In the genomic region with DNA sequence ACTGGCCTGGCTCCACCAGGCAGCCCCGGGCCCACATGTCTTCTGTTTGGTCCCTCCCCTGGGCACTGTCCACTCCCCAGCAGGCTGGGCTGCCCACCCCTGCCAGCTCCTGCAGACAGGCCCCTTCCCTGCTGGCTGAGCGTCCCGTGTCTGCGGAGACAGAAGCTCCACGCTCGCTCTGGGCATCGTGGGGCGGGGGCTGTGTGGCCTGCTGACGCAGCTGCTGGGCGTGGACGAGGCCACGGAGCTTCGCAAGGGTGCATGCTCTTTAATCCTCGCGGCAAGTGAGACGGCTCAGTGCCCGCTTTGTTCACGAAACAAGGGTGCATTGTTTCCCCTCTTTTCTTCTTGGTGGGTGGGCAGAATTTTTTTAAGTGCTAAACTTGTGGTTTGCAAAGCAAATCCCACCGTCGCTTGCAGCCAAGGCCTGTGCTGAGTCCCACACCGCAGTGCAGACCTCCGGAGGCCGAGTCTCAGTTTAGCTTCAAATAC, we compare ENCODE assay signal across 21 cellular contexts.
A peak's percentile ranks its signal among the peaks of the same experiment; 100 is the strongest.
DNase-seq lines count a peak whose midpoint lies in the region; ATAC-seq, FAIRE-seq and TF ChIP-seq lines count a peak whose summit lies in the region.
"Had no signal": no experiment of that assay in that cellular context is flagged by ENCODE, and none has a peak within 500 bp of the region (broad histone marks: within the 10 kb centered on the region; RNA-seq: fewer than 3 reads in every experiment).

No MANE protein-coding gene starts in this region.

- H2BK20ac ChIP-seq in H9 (ENCODE audit: low read depth, low read length, poor library complexity, severe bottlenecking): no peak overlapping the region

- no peak overlapping the region for H3K9ac ChIP-seq in H9 (ENCODE audit: extremely low read depth, insufficient read length, low read length)
- H3K9ac ChIP-seq in HepG2 (ENCODE audit: insufficient read depth, low read depth, low read length): no peak overlapping the region

- H3K27me3 Mint-ChIP-seq in H9 (ENCODE audit: low read depth): peaks cover 3% of the 10 kb centered on the region; the same call in 1 of the 2 replicates
- no peaks in the 10 kb centered on the region for H3K27me3 Mint-ChIP-seq in CD4-positive, alpha-beta T cell

- H3K4me2 ChIP-seq in H9 (ENCODE audit: insufficient read depth, insufficient read length, low read length) (no peak overlapping the region), HepG2 (ENCODE audit: low read depth, low read length) (peak overlapping the region; percentile 2; the same call in 1 of the 2 replicates)

- no TSS peak for BruUV-seq in HepG2 (replicated peaks; lab: Mats Ljungman, UMichigan)

- H3K4ac ChIP-seq in H9 (ENCODE audit: low read depth, low read length): no peak overlapping the region

- H2AK5ac ChIP-seq in H9 (ENCODE audit: insufficient read length, low read length): no peak overlapping the region

- H3K27ac ChIP-seq in H9 (ENCODE audit: insufficient read length, low read depth, low read length): no peak overlapping the region
- H3K27ac ChIP-seq in caudate nucleus (ENCODE audit: low read depth, low read length): peak overlapping the region; percentile 36
- H3K27ac ChIP-seq in HepG2 (ENCODE audit: extremely low read length, insufficient read depth, low read length): no peak overlapping the region
- H3K27ac ChIP-seq in CD4-positive, alpha-beta T cell (ENCODE audit: low read depth, low read length): no peak overlapping the region
- H3K27ac ChIP-seq: adrenal gland, heart left ventricle had no signal

- H3K18ac ChIP-seq in H9 (ENCODE audit: insufficient read length, low read depth, low read length): peak overlapping the region; percentile 48

- H4K91ac ChIP-seq in H9 (ENCODE audit: insufficient read length, low read depth, low read length): no peak overlapping the region

- H3K27me3 ChIP-seq in H9 (ENCODE audit: insufficient read depth, low read length) (no peaks in the 10 kb centered on the region), HepG2 (ENCODE audit: control insufficient read depth in 1 of 2, insufficient read depth in 2 of 2, low read length in 2 of 2) (peaks cover 11 to 62% of the 10 kb centered on the region in 2 experiments)
- H3K27me3 ChIP-seq in CD4-positive, alpha-beta T cell (ENCODE audit: control insufficient read depth, insufficient read depth, low read length): no peaks in the 10 kb centered on the region

- H3T11ph ChIP-seq in H9 (ENCODE audit: low read length): no peak overlapping the region

- H2BK15ac ChIP-seq in H9 (ENCODE audit: low read depth, low read length): no peak overlapping the region

- no peak overlapping the region for H3K23ac ChIP-seq in H9 (ENCODE audit: insufficient read length, low read depth, low read length)

- TF ChIP-seq RAD21 in HepG2 (CRISPR knock-in tag; IDR thresholded peaks at IDR 0.05): no peak

- in situ Hi-C loops in HepG2 (cut with HindIII; ENCODE audit: extremely low pct_ligation_motif_present, low pct_unique_long_range_greater_than_20kb): no loop called here

- TF ChIP-seq POLR2A in HepG2 (IDR thresholded peaks at IDR 0.05; ENCODE audit: insufficient read depth in 1 of 2, low read depth in 2 of 2, low read length in 2 of 2): no peak

- H3K79me1 ChIP-seq in H9 (ENCODE audit: insufficient read depth, low read depth, low read length, poor library complexity, severe bottlenecking): no peaks in the 10 kb centered on the region

- H3K79me2 ChIP-seq in H9 (ENCODE audit: insufficient read depth, low read length): no peaks in the 10 kb centered on the region
- H3K79me2 ChIP-seq in HepG2 (ENCODE audit: insufficient read depth, low read length): no peaks in the 10 kb centered on the region

- no peak overlapping the region for H3K56ac ChIP-seq in H9 (ENCODE audit: insufficient read length, low read depth, low read length)

- H3K4me3 Mint-ChIP-seq in H9: no peak overlapping the region
- no peak overlapping the region for H3K4me3 Mint-ChIP-seq in CD4-positive, alpha-beta T cell
- H3K4me3 Mint-ChIP-seq: CD8-positive, alpha-beta memory T cell; memory B cell; naive thymus-derived CD8-positive, alpha-beta T cell had no signal

- H3K9me3 Mint-ChIP-seq in H9: peaks cover 12% of the 10 kb centered on the region in 2 experiments; a peak in 4 of 5 replicates
- H3K9me3 Mint-ChIP-seq in CD4-positive, alpha-beta T cell: peaks cover 5% of the 10 kb centered on the region

- no peak for TF ChIP-seq EP300 in HepG2 (IDR thresholded peaks at IDR 0.05; ENCODE audit: low read depth in 2 of 2, low read length in 2 of 2)
- TF ChIP-seq EP300 in HepG2 (CRISPR knock-in tag; IDR thresholded peaks at IDR 0.05; ENCODE audit: borderline replicate concordance): no peak

- no peak overlapping the region for H3K4me3 ChIP-seq in HepG2 (replicated peaks in 1 of 3; ENCODE audit: insufficient read depth in 1 of 3, low read depth in 2 of 3, low read length in 3 of 3)
- H3K4me3 ChIP-seq: adrenal gland, heart left ventricle, K562 had no signal

- H3K36me3 ChIP-seq in HepG2 (replicated peaks in 1 of 2; ENCODE audit: control insufficient read depth in 1 of 2, insufficient read depth in 2 of 2, low read length in 2 of 2): no peaks in the 10 kb centered on the region
- H3K36me3 ChIP-seq: adrenal gland, heart left ventricle had no signal

- FAIRE-seq in HepG2 (lab: Jason Lieb, UNC): no peak
- FAIRE-seq: K562 had no signal

- H3K14ac ChIP-seq in H9 (ENCODE audit: insufficient read depth, low read length): no peak overlapping the region

- DNase-seq in H9 (peak; percentile 22), caudate nucleus (lab: John Stamatoyannopoulos, UW) (peak in 16 of 61 donors; percentile 13 to 72 (median 44)), HepG2 (ENCODE audit: low spot score) (no peak), retina (peak; percentile 84), NCI-H524 treated with DMSO at 0.1 percent for 48 hours (lab: John Stamatoyannopoulos, UW) (no peak), NCI-H526 (lab: John Stamatoyannopoulos, UW) (no peak)
- DNase-seq in CD4-positive, alpha-beta T cell: no peak
- no peak for DNase-seq in stimulated activated CD4-positive, alpha-beta T cell treated with anti-CD3 and anti-CD28 coated beads, Interleukin-1b, Interleukin-23, amount 100 ng/mL, for 48 hours
- DNase-seq: activated CD4-positive, alpha-beta T cell treated with anti-CD3 and anti-CD28 coated beads for 4 hours; activated effector memory CD4-positive, alpha-beta T cell treated with Interleukin-2 at 50 U/mL for 16 hours; adrenal gland; CD8-positive, alpha-beta memory T cell; cerebellar nuclear complex; DMS79; effector CD8-positive, alpha-beta T cell; MV-4-11; naive thymus-derived CD8-positive, alpha-beta T cell; NCI-H1930 had no signal

- ATAC-seq in HepG2: no peak
- ATAC-seq in CD4-positive, alpha-beta T cell (ENCODE audit: poor library complexity): no peak
- ATAC-seq: heart left ventricle; K562; naive thymus-derived CD8-positive, alpha-beta T cell had no signal

- H3K9me3 ChIP-seq in H9 (ENCODE audit: control insufficient read depth, low read depth, low read length) (no peaks in the 10 kb centered on the region), HepG2 (ENCODE audit: low read length) (peaks cover 6% of the 10 kb centered on the region; the same call in 1 of the 2 replicates)
- H3K9me3 ChIP-seq in CD4-positive, alpha-beta T cell (ENCODE audit: control insufficient read depth, low read length): no peaks in the 10 kb centered on the region
- H3K9me3 ChIP-seq: adrenal gland, heart left ventricle had no signal

- H4K5ac ChIP-seq in H9 (ENCODE audit: insufficient read length, low read depth, low read length): no peak overlapping the region

- H2AFZ ChIP-seq in H9 (ENCODE audit: low read length): no peak overlapping the region
- no peak overlapping the region for H2AFZ ChIP-seq in HepG2 (ENCODE audit: low read length)

- no peak overlapping the region; a peak in 1 of 7 replicates for H3K27ac Mint-ChIP-seq in H9
- H3K27ac Mint-ChIP-seq in CD4-positive, alpha-beta T cell: no peak overlapping the region
- H3K27ac Mint-ChIP-seq: CD8-positive, alpha-beta memory T cell; memory B cell had no signal

- no peaks in the 10 kb centered on the region for H3K4me1 ChIP-seq in H9 (ENCODE audit: insufficient read depth, low read length)
- H3K4me1 ChIP-seq in HepG2 (ENCODE audit: insufficient read depth, low read length): no peaks in the 10 kb centered on the region
- H3K4me1 ChIP-seq: adrenal gland had no signal

- H2BK5ac ChIP-seq in H9 (ENCODE audit: insufficient read length, low read length): no peak overlapping the region

- intact Hi-C loops in HepG2 (cut with micrococcal nuclease; ENCODE audit: unreplicated experiment): no loop called here
- intact Hi-C loops in CD4-positive, alpha-beta T cell (cut with DNase I, micrococcal nuclease): no loop called here

- H4K20me1 ChIP-seq in H9 (ENCODE audit: control insufficient read depth, insufficient read depth, insufficient read length) (no peaks in the 10 kb centered on the region), HepG2 (ENCODE audit: insufficient read depth, low read length) (no peaks in the 10 kb centered on the region)

- H4K8ac ChIP-seq in H9 (replicated peaks; ENCODE audit: insufficient read length, low read depth, low read length): no peak overlapping the region

- H2BK12ac ChIP-seq in H9 (ENCODE audit: insufficient read length, low read depth, low read length): no peak overlapping the region

- no peaks in the 10 kb centered on the region for H3K4me1 Mint-ChIP-seq in H9
- H3K4me1 Mint-ChIP-seq in CD4-positive, alpha-beta T cell (ENCODE audit: low read depth): no peaks in the 10 kb centered on the region
- H3K4me1 Mint-ChIP-seq: CD8-positive, alpha-beta memory T cell had no signal

- whole genome bisulfite sequencing in H9 (ENCODE audit: extremely low coverage, insufficient read length, low lambda C conversion rate): no CpG with 5 or more reads among the region's 23 CpGs
- WGBS in HepG2 (ENCODE audit: low lambda C conversion rate): 3% methylated on average over 7 of the region's 23 CpGs

- no peak overlapping the region for H2BK120ac ChIP-seq in H9 (ENCODE audit: low read depth, low read length, poor library complexity, severe bottlenecking)

- no peak for TF ChIP-seq CTCF in H9 (conservative IDR thresholded peaks at IDR 0.05)
- no peak for TF ChIP-seq CTCF in HepG2 (CRISPR knock-in tag; IDR thresholded peaks at IDR 0.05)
- no peak for TF ChIP-seq CTCF in CD4-positive, alpha-beta T cell (IDR thresholded peaks at IDR 0.05)

- no peaks in the 10 kb centered on the region for H3K23me2 ChIP-seq in H9 (ENCODE audit: insufficient read length, low read depth, low read length, poor library complexity, severe bottlenecking)

- POLR2A ChIA-PET in HepG2 (lab: Yijun Ruan, JAX): no interaction called here
- POLR2A ChIA-PET in CD4-positive, alpha-beta T cell (lab: Charles Lee): no interaction called here

- no peaks in the 10 kb centered on the region for H3K36me3 Mint-ChIP-seq in H9 (ENCODE audit: insufficient read depth in 1 of 3, low read depth in 3 of 3)
- no peaks in the 10 kb centered on the region for H3K36me3 Mint-ChIP-seq in CD4-positive, alpha-beta T cell (ENCODE audit: low read depth)
- H3K36me3 Mint-ChIP-seq: naive thymus-derived CD8-positive, alpha-beta T cell had no signal

- CTCF ChIA-PET in HepG2 (lab: Yijun Ruan, JAX; ENCODE audit: low intra/inter-chr PET ratio, low total read pairs): no interaction called here
- CTCF ChIA-PET in CD4-positive, alpha-beta T cell (lab: Charles Lee): no interaction called here

Comparison
In these comparisons a context has a peak if more than half of its experiments do, and no peak if none do; other contexts are left out.
1. DNase-seq: peak in H9 (single experiment) and retina (single experiment); none in HepG2 (single experiment), NCI-H524 treated with DMSO at 0.1 percent for 48 hours (single experiment), CD4-positive, alpha-beta T cell (0 of 10), NCI-H526 (0 of 2) and stimulated activated CD4-positive, alpha-beta T cell treated with anti-CD3 and anti-CD28 coated beads, Interleukin-1b, Interleukin-23, amount 100 ng/mL, for 48 hours (single experiment).